Comparison of ENCODE assay signal across 1 cellular context in the genomic region with DNA sequence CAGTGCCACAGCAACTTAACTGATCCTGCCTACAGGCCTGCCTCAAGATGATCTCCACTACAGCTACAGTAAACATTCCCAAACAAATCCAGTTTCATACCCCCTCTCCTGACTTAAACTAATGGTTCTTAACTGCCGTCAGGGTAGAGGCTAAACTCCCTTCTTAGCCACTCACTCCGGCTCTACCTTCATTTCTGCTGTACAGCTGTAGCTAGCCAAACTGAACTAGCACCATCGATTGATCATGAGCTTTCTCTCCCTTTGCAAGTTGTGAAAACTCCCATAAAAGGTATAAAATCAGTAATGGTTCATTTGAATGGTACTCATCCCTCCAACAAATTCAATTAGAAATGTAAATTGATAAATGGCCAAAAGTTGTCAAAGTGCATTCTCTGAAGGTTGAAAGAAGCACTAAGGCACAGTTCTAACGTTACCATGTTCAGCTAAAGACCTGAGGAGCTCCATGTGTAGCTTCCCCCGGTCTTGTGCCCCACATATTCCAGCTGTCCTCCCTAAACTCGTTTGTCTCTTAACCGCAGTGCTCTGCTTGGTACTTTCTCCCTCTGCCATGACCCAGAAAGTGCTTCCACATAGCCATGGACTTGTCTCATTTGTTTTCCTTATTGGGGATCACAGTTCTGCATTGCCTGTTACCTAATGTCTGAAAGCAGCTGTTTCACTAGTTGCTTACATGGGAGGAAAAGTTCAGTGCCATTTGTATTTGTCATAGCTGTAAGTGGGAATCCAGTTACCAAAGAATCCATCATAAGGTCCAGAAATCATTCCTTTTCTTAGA.
TF ChIP-seq lines count a peak whose summit lies in the region.

No MANE protein-coding gene starts in this region.

TF ChIP-seq in HepG2, 621 proteins besides CTCF, POLR2A, EP300 and RAD21 (continued from another document):
- TF ChIP-seq, protein P1, sequence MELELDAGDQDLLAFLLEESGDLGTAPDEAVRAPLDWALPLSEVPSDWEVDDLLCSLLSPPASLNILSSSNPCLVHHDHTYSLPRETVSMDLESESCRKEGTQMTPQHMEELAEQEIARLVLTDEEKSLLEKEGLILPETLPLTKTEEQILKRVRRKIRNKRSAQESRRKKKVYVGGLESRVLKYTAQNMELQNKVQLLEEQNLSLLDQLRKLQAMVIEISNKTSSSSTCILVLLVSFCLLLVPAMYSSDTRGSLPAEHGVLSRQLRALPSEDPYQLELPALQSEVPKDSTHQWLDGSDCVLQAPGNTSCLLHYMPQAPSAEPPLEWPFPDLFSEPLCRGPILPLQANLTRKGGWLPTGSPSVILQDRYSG (CRISPR knock-in tag; IDR thresholded peaks at IDR 0.05), result no peak
- TF ChIP-seq MED8 (CRISPR knock-in tag; IDR thresholded peaks at IDR 0.05; ENCODE audit: insufficient replicate concordance) (no peak), KLF13 (CRISPR knock-in tag; IDR thresholded peaks at IDR 0.05) (no peak), POLR2AphosphoS2 (IDR thresholded peaks at IDR 0.05; ENCODE audit: low read depth, low read length) (peak; percentile 76; the same call in 1 of the 2 replicates), SETDB1 (CRISPR knock-in tag; IDR thresholded peaks at IDR 0.05; ENCODE audit: borderline replicate concordance) (no peak), KDM6A (CRISPR knock-in tag; IDR thresholded peaks at IDR 0.05; ENCODE audit: low read depth) (no peak), RBM22 (optimal IDR thresholded peaks at IDR 0.05; ENCODE audit: low read length) (peak; percentile 88), RAD51 (IDR thresholded peaks at IDR 0.05; ENCODE audit: borderline replicate concordance) (no peak), ZNF329 (CRISPR knock-in tag; IDR thresholded peaks at IDR 0.05; ENCODE audit: low read depth) (no peak), ELF3 (CRISPR knock-in tag; IDR thresholded peaks at IDR 0.05) (no peak), ZNF234 (CRISPR knock-in tag; conservative IDR thresholded peaks at IDR 0.05) (no peak)
- TF ChIP-seq, protein P2, sequence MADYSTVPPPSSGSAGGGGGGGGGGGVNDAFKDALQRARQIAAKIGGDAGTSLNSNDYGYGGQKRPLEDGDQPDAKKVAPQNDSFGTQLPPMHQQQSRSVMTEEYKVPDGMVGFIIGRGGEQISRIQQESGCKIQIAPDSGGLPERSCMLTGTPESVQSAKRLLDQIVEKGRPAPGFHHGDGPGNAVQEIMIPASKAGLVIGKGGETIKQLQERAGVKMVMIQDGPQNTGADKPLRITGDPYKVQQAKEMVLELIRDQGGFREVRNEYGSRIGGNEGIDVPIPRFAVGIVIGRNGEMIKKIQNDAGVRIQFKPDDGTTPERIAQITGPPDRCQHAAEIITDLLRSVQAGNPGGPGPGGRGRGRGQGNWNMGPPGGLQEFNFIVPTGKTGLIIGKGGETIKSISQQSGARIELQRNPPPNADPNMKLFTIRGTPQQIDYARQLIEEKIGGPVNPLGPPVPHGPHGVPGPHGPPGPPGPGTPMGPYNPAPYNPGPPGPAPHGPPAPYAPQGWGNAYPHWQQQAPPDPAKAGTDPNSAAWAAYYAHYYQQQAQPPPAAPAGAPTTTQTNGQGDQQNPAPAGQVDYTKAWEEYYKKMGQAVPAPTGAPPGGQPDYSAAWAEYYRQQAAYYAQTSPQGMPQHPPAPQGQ (CRISPR knock-in tag; IDR thresholded peaks at IDR 0.05; ENCODE audit: borderline replicate concordance), result no peak
- TF ChIP-seq, protein P3, sequence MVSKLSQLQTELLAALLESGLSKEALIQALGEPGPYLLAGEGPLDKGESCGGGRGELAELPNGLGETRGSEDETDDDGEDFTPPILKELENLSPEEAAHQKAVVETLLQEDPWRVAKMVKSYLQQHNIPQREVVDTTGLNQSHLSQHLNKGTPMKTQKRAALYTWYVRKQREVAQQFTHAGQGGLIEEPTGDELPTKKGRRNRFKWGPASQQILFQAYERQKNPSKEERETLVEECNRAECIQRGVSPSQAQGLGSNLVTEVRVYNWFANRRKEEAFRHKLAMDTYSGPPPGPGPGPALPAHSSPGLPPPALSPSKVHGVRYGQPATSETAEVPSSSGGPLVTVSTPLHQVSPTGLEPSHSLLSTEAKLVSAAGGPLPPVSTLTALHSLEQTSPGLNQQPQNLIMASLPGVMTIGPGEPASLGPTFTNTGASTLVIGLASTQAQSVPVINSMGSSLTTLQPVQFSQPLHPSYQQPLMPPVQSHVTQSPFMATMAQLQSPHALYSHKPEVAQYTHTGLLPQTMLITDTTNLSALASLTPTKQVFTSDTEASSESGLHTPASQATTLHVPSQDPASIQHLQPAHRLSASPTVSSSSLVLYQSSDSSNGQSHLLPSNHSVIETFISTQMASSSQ (IDR thresholded peaks at IDR 0.05; ENCODE audit: low read depth), result no peak
- TF ChIP-seq, protein P3 (CRISPR knock-in tag; IDR thresholded peaks at IDR 0.05; ENCODE audit: borderline replicate concordance), result no peak
